16 cellular contexts compared by ENCODE assay signal in genomic region chr19:29590278-29590677, GRCh38.
"Had no signal": no experiment of that assay in that cellular context is flagged by ENCODE, and none has a peak within 500 bp of the region (broad histone marks: within the 10 kb centered on the region; RNA-seq: fewer than 3 reads in every experiment).

No MANE protein-coding gene starts in this region.

- H3K27ac ChIP-seq: adrenal gland, esophagus squamous epithelium, heart right ventricle, prostate gland, skin epidermis, tibial artery had no signal

- H3K36me3 ChIP-seq: adrenal gland, esophagus squamous epithelium, heart right ventricle, prostate gland, tibial artery had no signal

- H3K4me3 ChIP-seq: adrenal gland, esophagus squamous epithelium, heart right ventricle, prostate gland, skin epidermis, tibial artery had no signal

- H3K4me1 Mint-ChIP-seq: memory B cell had no signal

- H3K4me3 Mint-ChIP-seq: activated T-cell treated with anti-CD3 and anti-CD28 coated beads, Interleukin-2, amount 50 U/mL, for 72 hours; memory B cell; naive thymus-derived CD4-positive, alpha-beta T cell had no signal

- H3K4me1 ChIP-seq: adrenal gland, esophagus squamous epithelium, heart right ventricle, prostate gland, tibial artery had no signal

- DNase-seq: activated CD4-positive, alpha-beta T cell treated with anti-CD3 and anti-CD28 coated beads for 1 hour; activated gamma-delta T cell treated with Interleukin-2 at 50 U/mL for 16 hours; activated T-cell treated with anti-CD3 and anti-CD28 coated beads, Interleukin-2, amount 50 U/mL, for 72 hours; adrenal gland; effector CD4-positive, alpha-beta T cell; esophagus squamous epithelium; heart right ventricle; naive thymus-derived CD4-positive, alpha-beta T cell; right cardiac atrium; stimulated activated naive CD8-positive, alpha-beta T cell treated with anti-CD3 and anti-CD28 coated beads, Interleukin-15, Interleukin-2, amounts not matched to agents 100 U/mL and 50 U/mL, for 24 hours; substantia nigra; tibial artery had no signal

- H3K27ac Mint-ChIP-seq: activated naive CD4-positive, alpha-beta T cell treated with anti-CD3 and anti-CD28 coated beads, Interleukin-2, amount 50 U/mL, for 72 hours; activated T-cell treated with anti-CD3 and anti-CD28 coated beads, Interleukin-2, amount 50 U/mL, for 72 hours; memory B cell; naive thymus-derived CD4-positive, alpha-beta T cell had no signal

- H3K9me3 ChIP-seq: adrenal gland, esophagus squamous epithelium, prostate gland, tibial artery had no signal

- ATAC-seq: activated naive CD4-positive, alpha-beta T cell treated with anti-CD3 and anti-CD28 coated beads, Interleukin-2, amount 50 U/mL, for 72 hours; activated T-cell treated with anti-CD3 and anti-CD28 coated beads, Interleukin-2, amount 50 U/mL, for 72 hours; heart right ventricle; naive thymus-derived CD4-positive, alpha-beta T cell; right cardiac atrium; stimulated activated naive CD8-positive, alpha-beta T cell treated with anti-CD3 and anti-CD28 coated beads, Interleukin-15, Interleukin-2, amounts not matched to agents 100 U/mL and 50 U/mL, for 24 hours had no signal
